Comparison of ENCODE assay signal across 8 cellular contexts in the genomic region with DNA sequence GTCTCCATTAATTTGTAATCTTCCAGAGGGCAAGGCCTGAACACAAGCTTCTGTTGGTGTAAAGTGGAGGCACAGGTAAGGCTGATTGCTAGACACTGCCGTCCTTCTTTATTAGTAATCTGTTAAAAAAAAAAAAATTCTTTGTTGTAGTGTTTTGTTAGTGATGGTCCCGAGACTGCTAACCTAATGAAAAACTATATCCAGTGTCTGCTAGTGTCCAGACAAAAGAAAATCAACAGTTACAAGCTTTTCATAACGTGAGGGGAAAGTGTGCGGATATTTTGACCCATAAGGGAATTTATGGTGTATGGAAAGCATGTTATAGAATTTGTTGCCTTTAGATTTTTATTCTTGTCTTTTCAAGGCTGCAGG. TPM values are rescaled to one million over a fixed set of nuclear protein-coding genes. Genes with fewer than 3 reads are reported as not detected.
DNase-seq lines count a peak whose midpoint lies in the region; ATAC-seq and TF ChIP-seq lines count a peak whose summit lies in the region.

No MANE protein-coding gene starts in this region.

- peaks cover 3% of the 10 kb centered on the region; the same call in 1 of the 2 replicates for H3K79me2 ChIP-seq in GM23338 (replicated peaks; ENCODE audit: insufficient read depth)

- no peaks in the 10 kb centered on the region for H3K9me2 ChIP-seq in GM23338 (ENCODE audit: insufficient read depth)

- H3K4me1 Mint-ChIP-seq in GM23338: peaks cover 18% of the 10 kb centered on the region
- peaks cover 23 to 35% (median 24%) of the 10 kb centered on the region in 3 donors for H3K4me1 Mint-ChIP-seq in T-cell

- H3K27ac Mint-ChIP-seq in GM23338 (no peak overlapping the region), T-cell (peak overlapping the region; percentile 100)

- no peaks in the 10 kb centered on the region for H4K20me1 ChIP-seq in GM23338 (replicated peaks; ENCODE audit: insufficient read depth)

- no peaks in the 10 kb centered on the region for H3K9me3 Mint-ChIP-seq in GM23338
- no peaks in the 10 kb centered on the region for H3K9me3 Mint-ChIP-seq in T-cell

- H3K27ac ChIP-seq in GM23338 (ENCODE audit: low read depth): no peak overlapping the region

- H3K27me3 ChIP-seq in GM23338 (ENCODE audit: insufficient read depth): peaks cover 15% of the 10 kb centered on the region

- H3K4me1 ChIP-seq in GM23338 (ENCODE audit: insufficient read depth): peaks cover 21% of the 10 kb centered on the region

- no peaks in the 10 kb centered on the region for H3K36me3 ChIP-seq in GM23338 (ENCODE audit: insufficient read depth)

- H3K4me3 Mint-ChIP-seq in GM23338 (peak overlapping the region; percentile 92), T-cell (peak overlapping the region; percentile 99 to 100 (median 100))

- H3K36me3 Mint-ChIP-seq in GM23338 (ENCODE audit: low read depth) (no peaks in the 10 kb centered on the region), T-cell (no peaks in the 10 kb centered on the region)

- CTCF ChIA-PET in T-cell (lab: Charles Lee): no interaction called here

- H3K27me3 Mint-ChIP-seq in GM23338 (ENCODE audit: insufficient read depth, low read depth, poor library complexity) (peaks cover 9% of the 10 kb centered on the region), T-cell (no peaks in the 10 kb centered on the region)

- H2AFZ ChIP-seq in GM23338: peak overlapping the region; percentile 38; the same call in 1 of the 2 replicates

- H3K4me2 ChIP-seq in GM23338: peak overlapping the region; percentile 94

- H3F3A ChIP-seq in GM23338 (replicated peaks; ENCODE audit: low read depth): peaks cover 15% of the 10 kb centered on the region; the same call in 1 of the 2 replicates

- ATAC-seq in GM23338 (no peak), T-cell (replicated peaks in 1 of 4) (no peak)

- no peak for DNase-seq in GM23338 (ENCODE audit: low spot score)
- no peak for DNase-seq in T-cell
- no peak for DNase-seq in fibroblast of villous mesenchyme (ENCODE audit: low read depth)
- DNase-seq in skeletal muscle cell (ENCODE audit: low read depth): no peak
- no peak for DNase-seq in NCI-H2171 treated with DMSO at 0.1 percent for 48 hours (lab: John Stamatoyannopoulos, UW)
- no peak for DNase-seq in DMS79 treated with DMSO at 0.1 percent for 48 hours (lab: John Stamatoyannopoulos, UW)
- DNase-seq in nucleus accumbens (lab: John Stamatoyannopoulos, UW): no peak
- DNase-seq in stimulated activated CD4-positive, alpha-beta T cell treated with anti-CD3 and anti-CD28 coated beads, Interleukin-4, amount 100 ng/mL, for 24 hours: no peak

- POLR2A ChIA-PET in T-cell (lab: Charles Lee): no interaction called here

- peak overlapping the region; percentile 95 for H3K4me3 ChIP-seq in GM23338
- H3K4me3 ChIP-seq in fibroblast of villous mesenchyme (ENCODE audit: low read depth, low read length): peak overlapping the region; percentile 80
- peak overlapping the region; percentile 61 for H3K4me3 ChIP-seq in skeletal muscle cell (ENCODE audit: low read depth, low read length)

- TF ChIP-seq CTCF in GM23338 (conservative IDR thresholded peaks at IDR 0.05; ENCODE audit: low read depth in 2 of 2) (no peak), fibroblast of villous mesenchyme (IDR thresholded peaks at IDR 0.05; ENCODE audit: insufficient read depth, low read depth, low read length) (no peak)

TF ChIP-seq in GM23338, 12 proteins besides CTCF, POLR2A, EP300 and RAD21:
- TF ChIP-seq ZNF114 (CRISPR knock-in tag; IDR thresholded peaks at IDR 0.05): no peak
- TF ChIP-seq ZNF331 (CRISPR knock-in tag; IDR thresholded peaks at IDR 0.05; ENCODE audit: low read depth): no peak
- TF ChIP-seq, protein P1, sequence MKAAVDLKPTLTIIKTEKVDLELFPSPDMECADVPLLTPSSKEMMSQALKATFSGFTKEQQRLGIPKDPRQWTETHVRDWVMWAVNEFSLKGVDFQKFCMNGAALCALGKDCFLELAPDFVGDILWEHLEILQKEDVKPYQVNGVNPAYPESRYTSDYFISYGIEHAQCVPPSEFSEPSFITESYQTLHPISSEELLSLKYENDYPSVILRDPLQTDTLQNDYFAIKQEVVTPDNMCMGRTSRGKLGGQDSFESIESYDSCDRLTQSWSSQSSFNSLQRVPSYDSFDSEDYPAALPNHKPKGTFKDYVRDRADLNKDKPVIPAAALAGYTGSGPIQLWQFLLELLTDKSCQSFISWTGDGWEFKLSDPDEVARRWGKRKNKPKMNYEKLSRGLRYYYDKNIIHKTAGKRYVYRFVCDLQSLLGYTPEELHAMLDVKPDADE (IDR thresholded peaks at IDR 0.05): no peak
- TF ChIP-seq CREB1 (CRISPR knock-in tag; IDR thresholded peaks at IDR 0.05; ENCODE audit: low read depth): no peak
- no peak for TF ChIP-seq EZH2 (IDR thresholded peaks at IDR 0.05; ENCODE audit: low read depth, unreplicated experiment)
- no peak for TF ChIP-seq NANOG (IDR thresholded peaks at IDR 0.05; ENCODE audit: borderline replicate concordance)

RNA-seq across cellular contexts. Expression of a gene that starts 4.2 kb away (rescaled TPM):
- total RNA-seq in GM23338 (2014; rRNA removed; shearing (Covaris generic)): 16.5 and 21.7 TPM in 2 replicates
- polyA plus RNA-seq in GM23338 (2016; fragmentation: Nextera tagmentation; extraction: Ambion mirVana): 7.7 and 10.1 TPM in 2 replicates
- total RNA-seq in T-cell (10 to 100 TPM; 20.0 to 73.1 (median 29.5) TPM), fibroblast of villous mesenchyme (16.8 and 20.3 TPM in 2 replicates)
